ENCODE assay signal across 4 cellular contexts in genomic region chr10:45347464-45347863, GRCh38. TPM values are rescaled to one million over a fixed set of nuclear protein-coding genes. Genes with fewer than 3 reads are reported as not detected.
"Had no signal": no experiment of that assay in that cellular context is flagged by ENCODE, and none has a peak within 500 bp of the region (broad histone marks: within the 10 kb centered on the region; RNA-seq: fewer than 3 reads in every experiment).

No MANE protein-coding gene starts in this region.

RNA-seq across cellular contexts. Expression of gene ALOX5, which starts 26.6 kb away (rescaled TPM):
- total RNA-seq: HepG2, HT1080, IMR-90 had no signal

RNA-seq across cellular contexts. Expression of gene OR13A1, which starts 32.1 kb away (rescaled TPM):
- total RNA-seq: HepG2, HT-29, HT1080, IMR-90 had no signal
